ENCODE assay signal across 7 cellular contexts in genomic region chr1:37795340-37796110, GRCh38. TPM values are rescaled to one million over a fixed set of nuclear protein-coding genes. Genes with fewer than 3 reads are reported as not detected.
DNase-seq lines count a peak whose midpoint lies in the region; ATAC-seq, FAIRE-seq and TF ChIP-seq lines count a peak whose summit lies in the region.

No MANE protein-coding gene starts in this region.

- H2AFZ ChIP-seq in PC-9, result no peak overlapping the region

- H3K9me2 ChIP-seq in PC-9 (ENCODE audit: insufficient read depth), result no peaks in the 10 kb centered on the region

- H3K4me1 ChIP-seq in PC-9 (replicated peaks; ENCODE audit: insufficient read depth) (peaks cover 17% of the 10 kb centered on the region), adrenal gland (replicated peaks in 1 of 2) (peaks cover 6 to 11% of the 10 kb centered on the region in 2 donors)

- H3K27me3 ChIP-seq in PC-9 (ENCODE audit: insufficient read depth, low read depth) (no peaks in the 10 kb centered on the region), adrenal gland (no peaks in the 10 kb centered on the region)

- POLR2A ChIA-PET in PC-9 (lab: Charles Lee; ENCODE audit: unreplicated experiment), result interaction anchor here (0.6 kb wide), 1 partner anchor 10 kb away, joined by 3 read pairs; no protein-coding TSS in a partner anchor

- H3K4me3 ChIP-seq in PC-9 (peak overlapping the region; percentile 83), adrenal gland (no peak overlapping the region)

- ATAC-seq in HG02973 (IDR thresholded peaks at IDR 0.05; ENCODE audit: unreplicated experiment), result no peak

- CTCF ChIA-PET in PC-9 (lab: Charles Lee), result no interaction called here

- peaks cover 33% of the 10 kb centered on the region; the same call in 1 of the 2 replicates for H3F3A ChIP-seq in PC-9 (ENCODE audit: insufficient read depth, low read depth)

- peaks cover 18% of the 10 kb centered on the region; the same call in 1 of the 2 replicates for H3K36me3 ChIP-seq in PC-9 (ENCODE audit: low read depth)
- H3K36me3 ChIP-seq in adrenal gland (replicated peaks in 1 of 2), result no peaks in the 10 kb centered on the region

- intact Hi-C loops in PC-9 (cut with micrococcal nuclease; ENCODE audit: unreplicated experiment), result no loop called here
- intact Hi-C loops in adrenal gland (cut with DNase I), result no loop called here

- DNase-seq in HK-2 (ENCODE audit: unreplicated experiment), result peak; percentile 32
- peak in 1 of 2 experiments; percentile 41 for DNase-seq in PC-9
- DNase-seq in adrenal gland, result peak; percentile 43 to 71 (median 57)
- peak; percentile 93 for DNase-seq in iPS-NIHi7 (ENCODE audit: extremely low spot score)
- peak; percentile 71 for DNase-seq in stimulated activated CD8-positive, alpha-beta memory T cell treated with anti-CD3 and anti-CD28 coated beads, Interleukin-4, amount 100 ng/mL, for 48 hours
- no peak for DNase-seq in HTR-8/SVneo (ENCODE audit: insufficient read length, low spot score)

- TF ChIP-seq CTCF in PC-9 (conservative IDR thresholded peaks at IDR 0.05) (no peak), adrenal gland (IDR thresholded peaks at IDR 0.05) (no peak)

- peak overlapping the region; percentile 95 for H3K4me2 ChIP-seq in PC-9

- H3K27ac ChIP-seq in PC-9 (no peak overlapping the region), adrenal gland (no peak overlapping the region)

- H3K9me3 ChIP-seq in PC-9 (ENCODE audit: insufficient read depth, low read depth) (no peaks in the 10 kb centered on the region), adrenal gland (replicated peaks in 1 of 3) (no peaks in the 10 kb centered on the region)

- no TSS peak for BruUV-seq in PC-9 (replicated peaks; lab: Mats Ljungman, UMichigan)

- H4K20me1 ChIP-seq in PC-9 (ENCODE audit: insufficient read depth), result 0 out of 2 replicates have a peak, but pooled peaks cover 3% of the 10 kb centered on the region

- no peak for TF ChIP-seq POLR2A in adrenal gland (IDR thresholded peaks at IDR 0.05)

- FAIRE-seq in HTR-8/SVneo (lab: Jason Lieb, UNC), result no peak

- 26 to 70% (median 35%) methylated on average over 9 to 22 of the region's 22 CpGs for WGBS in adrenal gland, 4 donors

- peaks cover 24% of the 10 kb centered on the region for H3K79me2 ChIP-seq in PC-9 (ENCODE audit: low read depth)

RNA-seq across cellular contexts. Expression of gene MANEAL, which starts 1.9 kb away (rescaled TPM):
- 11.3 and 13.1 TPM in 2 replicates for total RNA-seq in PC-9 (2021)
- 10 to 100 TPM in 2 of 8 donors, 1 to 10 TPM in 6; 4.9 to 12.0 (median 9.1) TPM for total RNA-seq in adrenal gland
- polyA plus RNA-seq in adrenal gland, result 10 to 100 TPM in 1 of 3 donors, 1 to 10 TPM in 2; 4.0 to 13.1 (median 4.4) TPM

RNA-seq across cellular contexts. Expression of gene C1orf122, which starts 12.1 kb away (rescaled TPM):
- total RNA-seq in PC-9 (2021) (51.8 and 75.8 TPM in 2 replicates), adrenal gland (100 to 1,000 TPM in 3 of 8 donors, 10 to 100 TPM in 5; 54.8 to 173 (median 90.7) TPM)
- 10 to 100 TPM; 21.0 to 87.0 (median 57.7) TPM for polyA plus RNA-seq in adrenal gland

RNA-seq across cellular contexts. Expression of gene YRDC, which starts 12.5 kb away (rescaled TPM):
- total RNA-seq in PC-9 (2021) (13.2 and 16.0 TPM in 2 replicates), adrenal gland (10 to 100 TPM in 6 of 8 donors, 1 to 10 TPM in 2; 8.3 to 31.1 (median 11.3) TPM)
- 10 to 100 TPM in 1 of 3 donors, 1 to 10 TPM in 2; 5.4 to 14.0 (median 7.2) TPM for polyA plus RNA-seq in adrenal gland

RNA-seq across cellular contexts. Expression of gene EPHA10, which starts 30.6 kb away (rescaled TPM):
- total RNA-seq in PC-9 (2021), result 7.6 and 12.1 TPM in 2 replicates
- total RNA-seq in adrenal gland, result under 1 TPM; 0.06 to 0.90 (median 0.56) TPM
- polyA plus RNA-seq in adrenal gland, result 1 to 10 TPM in 1 of 3 donors, under 1 TPM in 2; 0.22 to 3.9 (median 0.40) TPM
